ENCODE assay signal across 18 cellular contexts in the genomic region with DNA sequence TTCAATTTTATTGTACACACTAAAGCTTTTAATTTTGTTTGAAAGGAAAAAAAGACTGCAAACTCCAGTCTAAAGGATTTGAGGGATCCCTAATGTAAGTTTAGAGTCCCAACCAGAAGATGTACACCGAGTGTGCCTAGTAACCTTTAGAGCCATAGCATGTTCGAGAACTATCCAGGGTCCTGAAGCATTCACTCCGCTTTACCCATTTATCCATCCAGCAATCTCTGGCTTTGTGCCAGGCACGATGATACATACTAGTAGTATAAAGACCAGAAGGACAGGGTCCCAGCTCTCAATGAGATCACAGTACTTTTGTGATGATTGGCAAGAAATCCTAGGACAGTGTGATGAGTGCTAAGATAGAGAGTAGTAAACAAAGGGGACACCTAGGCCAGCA.
DNase-seq lines count a peak whose midpoint lies in the region; ATAC-seq, FAIRE-seq and TF ChIP-seq lines count a peak whose summit lies in the region.
"Had no signal": no experiment of that assay in that cellular context is flagged by ENCODE, and none has a peak within 500 bp of the region (broad histone marks: within the 10 kb centered on the region; RNA-seq: fewer than 3 reads in every experiment).

No MANE protein-coding gene starts in this region.

- peak; percentile 28; the same call in 1 of the 3 replicates for ATAC-seq in GM23338
- ATAC-seq: CD8-positive, alpha-beta T cell; heart left ventricle had no signal

- H3K27me3 ChIP-seq in GM23338 (ENCODE audit: insufficient read depth): no peaks in the 10 kb centered on the region

- TF ChIP-seq CTCF in GM23338 (conservative IDR thresholded peaks at IDR 0.05; ENCODE audit: low read depth in 2 of 2) (no peak), choroid plexus epithelial cell (conservative IDR thresholded peaks at IDR 0.05; ENCODE audit: low read depth, low read length) (no peak), neural crest cell (conservative IDR thresholded peaks at IDR 0.05) (no peak)

- H3K36me3 Mint-ChIP-seq in GM23338 (ENCODE audit: low read depth): peaks cover 12% of the 10 kb centered on the region; the same call in 1 of the 3 replicates
- no peaks in the 10 kb centered on the region for H3K36me3 Mint-ChIP-seq in neural crest cell (ENCODE audit: low read depth)
- H3K36me3 Mint-ChIP-seq: CD8-positive, alpha-beta T cell had no signal

- H3F3A ChIP-seq in GM23338 (replicated peaks; ENCODE audit: low read depth): no peaks in the 10 kb centered on the region

- H4K20me1 ChIP-seq in GM23338 (replicated peaks; ENCODE audit: insufficient read depth): no peaks in the 10 kb centered on the region

- FAIRE-seq in HTR-8/SVneo (lab: Jason Lieb, UNC): no peak

- no peak overlapping the region for H2AFZ ChIP-seq in GM23338

- H3K27ac Mint-ChIP-seq in GM23338 (no peak overlapping the region), neural crest cell (ENCODE audit: unreplicated experiment) (no peak overlapping the region)
- H3K27ac Mint-ChIP-seq: CD8-positive, alpha-beta T cell had no signal

- H3K4me1 ChIP-seq in GM23338 (ENCODE audit: insufficient read depth): peaks cover 10% of the 10 kb centered on the region
- H3K4me1 ChIP-seq: heart left ventricle had no signal

- peaks cover 5% of the 10 kb centered on the region for H3K27me3 Mint-ChIP-seq in GM23338 (ENCODE audit: insufficient read depth, low read depth, poor library complexity)
- no peaks in the 10 kb centered on the region for H3K27me3 Mint-ChIP-seq in neural crest cell (ENCODE audit: low read depth)

- DNase-seq in GM23338 (ENCODE audit: low spot score): peak; percentile 58
- DNase-seq in NCI-H1048 (lab: John Stamatoyannopoulos, UW): peak; percentile 24
- DNase-seq in choroid plexus epithelial cell (ENCODE audit: low read depth): peak; percentile 1
- DNase-seq in neural crest cell (ENCODE audit: low read depth, low spot score): peak; percentile 7
- DNase-seq in NK-92 (lab: John Stamatoyannopoulos, UW; ENCODE audit: unreplicated experiment): no peak
- no peak for DNase-seq in HTR-8/SVneo (ENCODE audit: insufficient read length, low spot score)
- no peak for DNase-seq in activated CD4-positive, CD25-positive, alpha-beta regulatory T cell treated with anti-CD3 and anti-CD28 coated beads, Interleukin-2, amount 50 U/mL, for 72 hours
- DNase-seq: activated T-cell treated with anti-CD3 and anti-CD28 coated beads, Interleukin-2, amount 50 U/mL, for 48 hours; aorta; CD8-positive, alpha-beta T cell; effector CD4-positive, alpha-beta T cell; heart left ventricle; NCI-H1417 treated with DMSO at 0.1 percent for 48 hours; NCI-H774; occipital lobe; stimulated activated CD4-positive, alpha-beta T cell treated with anti-CD3 and anti-CD28 coated beads, Interleukin-12 subunit alpha, Interleukin-12 subunit beta, amount 100 ng/mL, for 4 hours had no signal

- H3K9me2 ChIP-seq in GM23338 (ENCODE audit: insufficient read depth): no peaks in the 10 kb centered on the region; the same call in 1 of the 2 replicates

- peaks cover 3% of the 10 kb centered on the region; the same call in 1 of the 2 replicates for H3K36me3 ChIP-seq in GM23338 (ENCODE audit: insufficient read depth)
- H3K36me3 ChIP-seq: heart left ventricle, thoracic aorta had no signal

- H3K4me3 ChIP-seq in GM23338: no peak overlapping the region
- no peak overlapping the region for H3K4me3 ChIP-seq in choroid plexus epithelial cell (ENCODE audit: low read depth, low read length)
- H3K4me3 ChIP-seq: heart left ventricle, lung, thoracic aorta had no signal

- H3K4me1 Mint-ChIP-seq in GM23338 (peaks cover 26% of the 10 kb centered on the region), neural crest cell (peaks cover 31% of the 10 kb centered on the region)

- H3K4me3 Mint-ChIP-seq in GM23338: no peak overlapping the region
- no peak overlapping the region for H3K4me3 Mint-ChIP-seq in neural crest cell
- H3K4me3 Mint-ChIP-seq: CD8-positive, alpha-beta T cell had no signal

- no peak overlapping the region for H3K4me2 ChIP-seq in GM23338

- H3K9me3 Mint-ChIP-seq in GM23338: peaks cover 27% of the 10 kb centered on the region
- H3K9me3 Mint-ChIP-seq in neural crest cell: peaks cover 12% of the 10 kb centered on the region

- H3K27ac ChIP-seq in GM23338 (ENCODE audit: low read depth): no peak overlapping the region
- H3K27ac ChIP-seq: heart left ventricle, thoracic aorta had no signal

- H3K79me2 ChIP-seq in GM23338 (replicated peaks; ENCODE audit: insufficient read depth): no peaks in the 10 kb centered on the region

TF ChIP-seq in GM23338, 12 proteins besides CTCF, POLR2A, EP300 and RAD21:
- TF ChIP-seq, protein P1, sequence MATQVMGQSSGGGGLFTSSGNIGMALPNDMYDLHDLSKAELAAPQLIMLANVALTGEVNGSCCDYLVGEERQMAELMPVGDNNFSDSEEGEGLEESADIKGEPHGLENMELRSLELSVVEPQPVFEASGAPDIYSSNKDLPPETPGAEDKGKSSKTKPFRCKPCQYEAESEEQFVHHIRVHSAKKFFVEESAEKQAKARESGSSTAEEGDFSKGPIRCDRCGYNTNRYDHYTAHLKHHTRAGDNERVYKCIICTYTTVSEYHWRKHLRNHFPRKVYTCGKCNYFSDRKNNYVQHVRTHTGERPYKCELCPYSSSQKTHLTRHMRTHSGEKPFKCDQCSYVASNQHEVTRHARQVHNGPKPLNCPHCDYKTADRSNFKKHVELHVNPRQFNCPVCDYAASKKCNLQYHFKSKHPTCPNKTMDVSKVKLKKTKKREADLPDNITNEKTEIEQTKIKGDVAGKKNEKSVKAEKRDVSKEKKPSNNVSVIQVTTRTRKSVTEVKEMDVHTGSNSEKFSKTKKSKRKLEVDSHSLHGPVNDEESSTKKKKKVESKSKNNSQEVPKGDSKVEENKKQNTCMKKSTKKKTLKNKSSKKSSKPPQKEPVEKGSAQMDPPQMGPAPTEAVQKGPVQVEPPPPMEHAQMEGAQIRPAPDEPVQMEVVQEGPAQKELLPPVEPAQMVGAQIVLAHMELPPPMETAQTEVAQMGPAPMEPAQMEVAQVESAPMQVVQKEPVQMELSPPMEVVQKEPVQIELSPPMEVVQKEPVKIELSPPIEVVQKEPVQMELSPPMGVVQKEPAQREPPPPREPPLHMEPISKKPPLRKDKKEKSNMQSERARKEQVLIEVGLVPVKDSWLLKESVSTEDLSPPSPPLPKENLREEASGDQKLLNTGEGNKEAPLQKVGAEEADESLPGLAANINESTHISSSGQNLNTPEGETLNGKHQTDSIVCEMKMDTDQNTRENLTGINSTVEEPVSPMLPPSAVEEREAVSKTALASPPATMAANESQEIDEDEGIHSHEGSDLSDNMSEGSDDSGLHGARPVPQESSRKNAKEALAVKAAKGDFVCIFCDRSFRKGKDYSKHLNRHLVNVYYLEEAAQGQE (IDR thresholded peaks at IDR 0.05; ENCODE audit: unreplicated experiment): peak; percentile 84
- TF ChIP-seq NANOG (IDR thresholded peaks at IDR 0.05; ENCODE audit: borderline replicate concordance) (no peak), CREB1 (CRISPR knock-in tag; IDR thresholded peaks at IDR 0.05; ENCODE audit: low read depth) (no peak)
TF ChIP-seq in GM23338: peak in this region for 1.

Comparison
In these comparisons a context has a peak if more than half of its experiments do, and no peak if none do; other contexts are left out.
1. DNase-seq: peak in GM23338 (single experiment), NCI-H1048 (single experiment), choroid plexus epithelial cell (single experiment) and neural crest cell (single experiment); none in NK-92 (single experiment), HTR-8/SVneo (single experiment) and activated CD4-positive, CD25-positive, alpha-beta regulatory T cell treated with anti-CD3 and anti-CD28 coated beads, Interleukin-2, amount 50 U/mL, for 72 hours (single experiment).